23 cellular contexts compared by ENCODE assay signal in genomic region chr3:123361019-123361418, GRCh38.
DNase-seq lines count a peak whose midpoint lies in the region; ATAC-seq and TF ChIP-seq lines count a peak whose summit lies in the region.
"Had no signal": no experiment of that assay in that cellular context is flagged by ENCODE, and none has a peak within 500 bp of the region (broad histone marks: within the 10 kb centered on the region; RNA-seq: fewer than 3 reads in every experiment).

No MANE protein-coding gene starts in this region.

- CTCF ChIA-PET in PC-3 (lab: Charles Lee): interaction anchor here (0.7 kb wide), 1 partner anchor 17 kb away, joined by 4 read pairs; no protein-coding TSS in a partner anchor
- CTCF ChIA-PET in activated CD4-positive, alpha-beta memory T cell treated with anti-CD3 and anti-CD28 coated beads, Interleukin-2, amount 10 ng/mL, durations not matched to agents 7 days and 5 days (lab: Charles Lee): no interaction called here

- H3K9me3 ChIP-seq in left ventricle myocardium inferior (replicated peaks) (no peaks in the 10 kb centered on the region), PC-3 (ENCODE audit: low read length) (no peaks in the 10 kb centered on the region)
- H3K9me3 ChIP-seq: ascending aorta, upper lobe of left lung had no signal

- H3K4me3 Mint-ChIP-seq in stimulated activated memory B cell treated with anti-CD40 and anti-IgM and Interleukin-4, amounts not matched to agents 10 μg/mL and 1 μg/mL and 100 μg/mL, for 72 hours: no peak overlapping the region
- no peak overlapping the region for H3K4me3 Mint-ChIP-seq in activated T-cell treated with anti-CD3 and anti-CD28 coated beads, Interleukin-2, amount 50 U/mL, for 72 hours
- no peak overlapping the region for H3K4me3 Mint-ChIP-seq in CD14-positive monocyte
- no peak overlapping the region for H3K4me3 Mint-ChIP-seq in activated CD4-positive, alpha-beta memory T cell treated with anti-CD3 and anti-CD28 coated beads, Interleukin-2, amount 10 ng/mL, durations not matched to agents 7 days and 5 days
- H3K4me3 Mint-ChIP-seq: activated naive CD4-positive, alpha-beta T cell treated with anti-CD3 and anti-CD28 coated beads, Interleukin-2, amount 50 U/mL, for 24 hours; CD8-positive, alpha-beta T cell; effector memory CD8-positive, alpha-beta T cell; nephron had no signal

- H3K27me3 ChIP-seq in left ventricle myocardium inferior (ENCODE audit: low read depth) (no peaks in the 10 kb centered on the region), PC-3 (ENCODE audit: low read length) (peaks cover 44% of the 10 kb centered on the region)
- H3K27me3 ChIP-seq: ascending aorta, upper lobe of left lung had no signal

- H3K4me1 Mint-ChIP-seq in stimulated activated memory B cell treated with anti-CD40 and anti-IgM and Interleukin-4, amounts not matched to agents 10 μg/mL and 1 μg/mL and 100 μg/mL, for 72 hours: no peaks in the 10 kb centered on the region
- no peaks in the 10 kb centered on the region for H3K4me1 Mint-ChIP-seq in activated T-cell treated with anti-CD3 and anti-CD28 coated beads, Interleukin-2, amount 50 U/mL, for 72 hours (ENCODE audit: low read depth)
- H3K4me1 Mint-ChIP-seq in CD14-positive monocyte: no peaks in the 10 kb centered on the region
- no peaks in the 10 kb centered on the region for H3K4me1 Mint-ChIP-seq in activated CD4-positive, alpha-beta memory T cell treated with anti-CD3 and anti-CD28 coated beads, Interleukin-2, amount 10 ng/mL, durations not matched to agents 7 days and 5 days
- H3K4me1 Mint-ChIP-seq: activated naive CD4-positive, alpha-beta T cell treated with anti-CD3 and anti-CD28 coated beads, Interleukin-2, amount 50 U/mL, for 24 hours had no signal

- no peak overlapping the region for H2AFZ ChIP-seq in PC-3 (ENCODE audit: low read length)

- no peaks in the 10 kb centered on the region for H3K79me2 ChIP-seq in PC-3 (ENCODE audit: low read length)

- H3F3A ChIP-seq in PC-3 (ENCODE audit: low read length, unreplicated experiment): no peaks in the 10 kb centered on the region

- DNase-seq in left ventricle myocardium inferior: no peak
- no peak for DNase-seq in left ventricle myocardium superior
- DNase-seq in PC-3: no peak
- DNase-seq in fibroblast of mammary gland (ENCODE audit: low read depth): no peak
- no peak for DNase-seq in activated T-cell treated with anti-CD3 and anti-CD28 coated beads, Interleukin-2, amount 50 U/mL, for 72 hours
- DNase-seq in CD14-positive monocyte (ENCODE audit: low spot score): no peak
- DNase-seq in activated CD4-positive, alpha-beta memory T cell treated with anti-CD3 and anti-CD28 coated beads, Interleukin-2, amount 10 ng/mL, durations not matched to agents 7 days and 5 days: no peak
- DNase-seq: activated CD8-positive, alpha-beta memory T cell treated with anti-CD3 and anti-CD28 coated beads for 24 hours; activated T-cell treated with anti-CD3 and anti-CD28 coated beads, Interleukin-2, amount 50 U/mL, for 48 hours; CD8-positive, alpha-beta T cell; effector memory CD8-positive, alpha-beta T cell; IMR-90; NCI-H1436 treated with DMSO at 0.1 percent for 48 hours; NCI-H345; stimulated activated CD4-positive, alpha-beta T cell treated with anti-CD3 and anti-CD28 coated beads, Interleukin-4, amount 100 ng/mL, for 1 hour; upper lobe of left lung had no signal

- H3K27me3 Mint-ChIP-seq in stimulated activated memory B cell treated with anti-CD40 and anti-IgM and Interleukin-4, amounts not matched to agents 10 μg/mL and 1 μg/mL and 100 μg/mL, for 72 hours: peaks cover 30% of the 10 kb centered on the region
- peaks cover 14% of the 10 kb centered on the region for H3K27me3 Mint-ChIP-seq in activated T-cell treated with anti-CD3 and anti-CD28 coated beads, Interleukin-2, amount 50 U/mL, for 72 hours (ENCODE audit: low read depth)
- peaks cover 8 to 21% (median 14%) of the 10 kb centered on the region in 3 donors for H3K27me3 Mint-ChIP-seq in CD14-positive monocyte (ENCODE audit: low read depth in 3 of 3)
- peaks cover 29% of the 10 kb centered on the region for H3K27me3 Mint-ChIP-seq in activated CD4-positive, alpha-beta memory T cell treated with anti-CD3 and anti-CD28 coated beads, Interleukin-2, amount 10 ng/mL, durations not matched to agents 7 days and 5 days
- H3K27me3 Mint-ChIP-seq: activated naive CD4-positive, alpha-beta T cell treated with anti-CD3 and anti-CD28 coated beads, Interleukin-2, amount 50 U/mL, for 24 hours had no signal

- H3K36me3 ChIP-seq in left ventricle myocardium inferior (no peaks in the 10 kb centered on the region), PC-3 (ENCODE audit: low read depth, low read length) (no peaks in the 10 kb centered on the region)
- H3K36me3 ChIP-seq: ascending aorta, upper lobe of left lung had no signal

- ATAC-seq in left ventricle myocardium superior: no peak
- no peak for ATAC-seq in PC-3
- ATAC-seq in stimulated activated memory B cell treated with anti-CD40 and anti-IgM and Interleukin-4, amounts not matched to agents 10 μg/mL and 1 μg/mL and 100 μg/mL, for 72 hours: peak; percentile 40
- ATAC-seq in activated T-cell treated with anti-CD3 and anti-CD28 coated beads, Interleukin-2, amount 50 U/mL, for 72 hours (replicated peaks in 1 of 2): no peak
- ATAC-seq: activated CD4-positive, CD25-positive, alpha-beta regulatory T cell treated with anti-CD3 and anti-CD28 coated beads, Interleukin-2, amount 50 U/mL, for 24 hours; CD8-positive, alpha-beta T cell; effector memory CD8-positive, alpha-beta T cell had no signal

- POLR2A ChIA-PET in PC-3 (lab: Charles Lee; ENCODE audit: unreplicated experiment): no interaction called here
- POLR2A ChIA-PET in activated CD4-positive, alpha-beta memory T cell treated with anti-CD3 and anti-CD28 coated beads, Interleukin-2, amount 10 ng/mL, durations not matched to agents 7 days and 5 days (lab: Charles Lee): no interaction called here

- peak overlapping the region; percentile 22 for H3K27ac ChIP-seq in left ventricle myocardium inferior (replicated peaks)
- H3K27ac ChIP-seq in PC-3 (ENCODE audit: low read length): no peak overlapping the region
- H3K27ac ChIP-seq: SK-N-MC, upper lobe of left lung had no signal

- BruUV-seq in PC-3 (replicated peaks; lab: Mats Ljungman, UMichigan): no TSS peak

- H4K20me1 ChIP-seq in PC-3 (ENCODE audit: low read length): no peaks in the 10 kb centered on the region

- no peak overlapping the region for H3K9ac ChIP-seq in PC-3 (ENCODE audit: low read length)

- H3K4me2 ChIP-seq in PC-3 (ENCODE audit: low read length): no peak overlapping the region
- H3K4me2 ChIP-seq: smooth muscle cell had no signal

- H3K4me1 ChIP-seq in left ventricle myocardium inferior (peaks cover 61% of the 10 kb centered on the region), PC-3 (ENCODE audit: insufficient read depth, low read length) (peaks cover 8% of the 10 kb centered on the region; the same call in 1 of the 2 replicates)
- H3K4me1 ChIP-seq: upper lobe of left lung had no signal

- H3K4me3 ChIP-seq in left ventricle myocardium inferior (no peak overlapping the region), PC-3 (ENCODE audit: low read length) (no peak overlapping the region), fibroblast of mammary gland (ENCODE audit: control insufficient read depth, low read depth, low read length) (no peak overlapping the region)
- H3K4me3 ChIP-seq: ascending aorta, SK-N-MC, smooth muscle cell, upper lobe of left lung had no signal

- H3K9me3 Mint-ChIP-seq in stimulated activated memory B cell treated with anti-CD40 and anti-IgM and Interleukin-4, amounts not matched to agents 10 μg/mL and 1 μg/mL and 100 μg/mL, for 72 hours: no peaks in the 10 kb centered on the region
- H3K9me3 Mint-ChIP-seq in activated T-cell treated with anti-CD3 and anti-CD28 coated beads, Interleukin-2, amount 50 U/mL, for 72 hours: no peaks in the 10 kb centered on the region
- H3K9me3 Mint-ChIP-seq in CD14-positive monocyte: peaks cover 0 to 2% (median 0%) of the 10 kb centered on the region in 7 donors
- no peaks in the 10 kb centered on the region for H3K9me3 Mint-ChIP-seq in activated CD4-positive, alpha-beta memory T cell treated with anti-CD3 and anti-CD28 coated beads, Interleukin-2, amount 10 ng/mL, durations not matched to agents 7 days and 5 days
- H3K9me3 Mint-ChIP-seq: activated naive CD4-positive, alpha-beta T cell treated with anti-CD3 and anti-CD28 coated beads, Interleukin-2, amount 50 U/mL, for 24 hours; CD8-positive, alpha-beta T cell; effector memory CD8-positive, alpha-beta T cell; nephron had no signal

- intact Hi-C loops in left ventricle myocardium inferior (cut with micrococcal nuclease) (no loop called here), left ventricle myocardium superior (cut with micrococcal nuclease) (no loop called here), PC-3 (cut with micrococcal nuclease) (no loop called here), CD14-positive monocyte (cut with micrococcal nuclease) (no loop called here)

- H3K27ac Mint-ChIP-seq in stimulated activated memory B cell treated with anti-CD40 and anti-IgM and Interleukin-4, amounts not matched to agents 10 μg/mL and 1 μg/mL and 100 μg/mL, for 72 hours: no peak overlapping the region
- H3K27ac Mint-ChIP-seq in activated T-cell treated with anti-CD3 and anti-CD28 coated beads, Interleukin-2, amount 50 U/mL, for 72 hours: no peak overlapping the region
- no peak overlapping the region for H3K27ac Mint-ChIP-seq in CD14-positive monocyte
- no peak overlapping the region for H3K27ac Mint-ChIP-seq in activated CD4-positive, alpha-beta memory T cell treated with anti-CD3 and anti-CD28 coated beads, Interleukin-2, amount 10 ng/mL, durations not matched to agents 7 days and 5 days
- H3K27ac Mint-ChIP-seq: activated naive CD4-positive, alpha-beta T cell treated with anti-CD3 and anti-CD28 coated beads, Interleukin-2, amount 50 U/mL, for 24 hours; CD8-positive, alpha-beta T cell; effector memory CD8-positive, alpha-beta T cell; nephron had no signal

- H3K36me3 Mint-ChIP-seq in stimulated activated memory B cell treated with anti-CD40 and anti-IgM and Interleukin-4, amounts not matched to agents 10 μg/mL and 1 μg/mL and 100 μg/mL, for 72 hours: no peaks in the 10 kb centered on the region
- H3K36me3 Mint-ChIP-seq in activated T-cell treated with anti-CD3 and anti-CD28 coated beads, Interleukin-2, amount 50 U/mL, for 72 hours (ENCODE audit: insufficient read depth in 2 of 2): no peaks in the 10 kb centered on the region
- H3K36me3 Mint-ChIP-seq in CD14-positive monocyte: no peaks in the 10 kb centered on the region
- H3K36me3 Mint-ChIP-seq in activated CD4-positive, alpha-beta memory T cell treated with anti-CD3 and anti-CD28 coated beads, Interleukin-2, amount 10 ng/mL, durations not matched to agents 7 days and 5 days (ENCODE audit: low read depth): no peaks in the 10 kb centered on the region
- H3K36me3 Mint-ChIP-seq: activated naive CD4-positive, alpha-beta T cell treated with anti-CD3 and anti-CD28 coated beads, Interleukin-2, amount 50 U/mL, for 24 hours; CD8-positive, alpha-beta T cell had no signal

- no peaks in the 10 kb centered on the region for H3K9me2 ChIP-seq in PC-3 (replicated peaks; ENCODE audit: low read length)

- no peak for TF ChIP-seq CTCF in left ventricle myocardium inferior (IDR thresholded peaks at IDR 0.05; ENCODE audit: borderline replicate concordance)
- 0 out of 2 replicates have a peak, but pooled peaks have one; percentile 10 for TF ChIP-seq CTCF in PC-3 (conservative IDR thresholded peaks at IDR 0.05; ENCODE audit: low read depth, low read length)
- peak; percentile 4 for TF ChIP-seq CTCF in fibroblast of mammary gland (conservative IDR thresholded peaks at IDR 0.05; ENCODE audit: control insufficient read depth, insufficient read depth, low read depth, low read length)
- TF ChIP-seq CTCF in CD14-positive monocyte (IDR thresholded peaks at IDR 0.05): no peak

Comparison
In these comparisons a context has a peak if more than half of its experiments do, and no peak if none do; other contexts are left out.
1. CTCF ChIP-seq: peak in PC-3 (single experiment) and fibroblast of mammary gland (single experiment); none in left ventricle myocardium inferior (single experiment) and CD14-positive monocyte (single experiment).